In genomic region chr11:62854825-62855570, GRCh38 we compare ENCODE assay signal across 1 cellular context.
A peak's percentile ranks its signal among the peaks of the same experiment; 100 is the strongest.
TF ChIP-seq lines count a peak whose summit lies in the region.

No MANE protein-coding gene starts in this region.

TF ChIP-seq in K562, 482 proteins besides CTCF, POLR2A, EP300 and RAD21 (continued from another document):
- TF ChIP-seq NKRF (IDR thresholded peaks at IDR 0.05; ENCODE audit: borderline replicate concordance), result peak; percentile 13; the same call in 1 of the 2 replicates
- TF ChIP-seq HDAC1 (IDR thresholded peaks at IDR 0.05), result peak in 1 of 2 experiments; percentile 10; a peak in 1 of 4 replicates
- TF ChIP-seq PREB (CRISPR knock-in tag; IDR thresholded peaks at IDR 0.05), result 0 out of 2 replicates have a peak, but pooled peaks have one; percentile 65
- TF ChIP-seq ELK1 (CRISPR knock-in tag; IDR thresholded peaks at IDR 0.05), result no peak
- TF ChIP-seq ZNF224 (CRISPR knock-in tag; IDR thresholded peaks at IDR 0.05), result peak; percentile 84; the same call in 1 of the 2 replicates
- no peak for TF ChIP-seq SIN3A (IDR thresholded peaks at IDR 0.05; ENCODE audit: borderline replicate concordance in 2 of 2, control insufficient read depth in 1 of 2, low read depth in 2 of 2, low read length in 2 of 2)
- TF ChIP-seq CHD1 (IDR thresholded peaks at IDR 0.05; ENCODE audit: low read length), result peak; percentile 99
- peak; percentile 71; the same call in 1 of the 2 replicates for TF ChIP-seq TGIF2 (CRISPR knock-in tag; IDR thresholded peaks at IDR 0.05)
- no peak for TF ChIP-seq PTBP1 (IDR thresholded peaks at IDR 0.05; ENCODE audit: low read depth, low read length)
- peak; percentile 19 for TF ChIP-seq PRPF4 (IDR thresholded peaks at IDR 0.05; ENCODE audit: insufficient read depth, low read depth, low read length, poor library complexity, severe bottlenecking)
- no peak for TF ChIP-seq POLR2AphosphoS2 (IDR thresholded peaks at IDR 0.05; ENCODE audit: low read length)
- TF ChIP-seq RB1 (IDR thresholded peaks at IDR 0.05; ENCODE audit: low read depth), result no peak
- peak; percentile 24; the same call in 1 of the 2 replicates for TF ChIP-seq HNRNPL (IDR thresholded peaks at IDR 0.05; ENCODE audit: low read depth, low read length)
- TF ChIP-seq BACH1 (tag; IDR thresholded peaks at IDR 0.05), result 0 out of 2 replicates have a peak, but pooled peaks have one; percentile 50
- 0 out of 2 replicates have a peak, but pooled peaks have one; percentile 15 for TF ChIP-seq KLF10 (CRISPR knock-in tag; IDR thresholded peaks at IDR 0.05)
- peak; percentile 78; the same call in 1 of the 2 replicates for TF ChIP-seq ZC3H4 (CRISPR knock-in tag; IDR thresholded peaks at IDR 0.05; ENCODE audit: borderline replicate concordance)
- TF ChIP-seq BCLAF1 (IDR thresholded peaks at IDR 0.05; ENCODE audit: borderline replicate concordance in 1 of 2, control insufficient read depth in 1 of 2, low read depth in 2 of 2, low read length in 1 of 2), result 0 out of 4 replicates have a peak, but pooled peaks of 1 of the 2 experiments have one; percentile 6
- no peak for TF ChIP-seq RBM25 (IDR thresholded peaks at IDR 0.05; ENCODE audit: low read depth, low read length, severe bottlenecking)
- TF ChIP-seq FOSL1 (tag; conservative IDR thresholded peaks at IDR 0.05), result no peak
- TF ChIP-seq SMARCA4 (IDR thresholded peaks at IDR 0.05), result 0 out of 2 replicates have a peak, but pooled peaks have one; percentile 2
- TF ChIP-seq SMAD4 (CRISPR knock-in tag; conservative IDR thresholded peaks at IDR 0.05), result no peak
- TF ChIP-seq ZNF75A (CRISPR knock-in tag; IDR thresholded peaks at IDR 0.05), result no peak
- TF ChIP-seq U2AF1 (optimal IDR thresholded peaks at IDR 0.05; ENCODE audit: low read depth, low read length), result peak; percentile 42
- TF ChIP-seq NCOR1 (IDR thresholded peaks at IDR 0.05), result peak; percentile 10; the same call in 1 of the 2 replicates
- TF ChIP-seq E2F4 (CRISPR knock-in tag; IDR thresholded peaks at IDR 0.05; ENCODE audit: low read depth), result no peak
- TF ChIP-seq CBFB (CRISPR knock-in tag; IDR thresholded peaks at IDR 0.05), result peak; percentile 39; the same call in 1 of the 2 replicates
- TF ChIP-seq TEAD1 (CRISPR knock-in tag; IDR thresholded peaks at IDR 0.05), result peak in 1 of 2 experiments; percentile 57; a peak in 1 of 4 replicates
- peak; percentile 6; the same call in 1 of the 2 replicates for TF ChIP-seq FOXP1 (CRISPR knock-in tag; IDR thresholded peaks at IDR 0.05)
- TF ChIP-seq POLR3G (IDR thresholded peaks at IDR 0.05; ENCODE audit: extremely low read depth, insufficient read length, insufficient replicate concordance), result no peak
- TF ChIP-seq FUS (optimal IDR thresholded peaks at IDR 0.05; ENCODE audit: low read depth, low read length), result peak; percentile 11
- 0 out of 2 replicates have a peak, but pooled peaks have one; percentile 17 for TF ChIP-seq CREB5 (CRISPR knock-in tag; IDR thresholded peaks at IDR 0.05)
- TF ChIP-seq ZNF740 (CRISPR knock-in tag; IDR thresholded peaks at IDR 0.05), result no peak
- TF ChIP-seq ZNF740 (tag; IDR thresholded peaks at IDR 0.05), result no peak
- 0 out of 2 replicates have a peak, but pooled peaks have one; percentile 28 for TF ChIP-seq MEF2A (IDR thresholded peaks at IDR 0.05; ENCODE audit: control insufficient read depth, low read depth, low read length)
- 0 out of 2 replicates have a peak, but pooled peaks have one; percentile 20 for TF ChIP-seq ZNF436 (CRISPR knock-in tag; IDR thresholded peaks at IDR 0.05)
- TF ChIP-seq MBD2 (IDR thresholded peaks at IDR 0.05; ENCODE audit: borderline replicate concordance, low read depth), result no peak
- no peak for TF ChIP-seq SRSF1 (IDR thresholded peaks at IDR 0.05; ENCODE audit: low read depth, low read length)
- TF ChIP-seq RHOXF2B (CRISPR knock-in tag; conservative IDR thresholded peaks at IDR 0.05), result no peak
- no peak for TF ChIP-seq HDAC3 (IDR thresholded peaks at IDR 0.05; ENCODE audit: borderline replicate concordance, partially characterized antibody)
- peak; percentile 44; the same call in 1 of the 2 replicates for TF ChIP-seq NR3C1 (CRISPR knock-in tag; IDR thresholded peaks at IDR 0.05)
- peak; percentile 16; the same call in 1 of the 2 replicates for TF ChIP-seq HNRNPUL1 (IDR thresholded peaks at IDR 0.05; ENCODE audit: low read length)
- TF ChIP-seq TEAD4 (IDR thresholded peaks at IDR 0.05; ENCODE audit: low read length), result peak; percentile 6; the same call in 1 of the 2 replicates
- TF ChIP-seq TEAD4 (CRISPR knock-in tag; IDR thresholded peaks at IDR 0.05; ENCODE audit: borderline replicate concordance), result no peak
- TF ChIP-seq ZKSCAN8 (CRISPR knock-in tag; IDR thresholded peaks at IDR 0.05), result no peak
- peak; percentile 27; the same call in 1 of the 2 replicates for TF ChIP-seq CEBPG (CRISPR knock-in tag; IDR thresholded peaks at IDR 0.05)
- TF ChIP-seq CEBPG (tag; conservative IDR thresholded peaks at IDR 0.05 in 1 of 2, IDR thresholded peaks at IDR 0.05 in 1 of 2), result no peak
